In the genomic region with DNA sequence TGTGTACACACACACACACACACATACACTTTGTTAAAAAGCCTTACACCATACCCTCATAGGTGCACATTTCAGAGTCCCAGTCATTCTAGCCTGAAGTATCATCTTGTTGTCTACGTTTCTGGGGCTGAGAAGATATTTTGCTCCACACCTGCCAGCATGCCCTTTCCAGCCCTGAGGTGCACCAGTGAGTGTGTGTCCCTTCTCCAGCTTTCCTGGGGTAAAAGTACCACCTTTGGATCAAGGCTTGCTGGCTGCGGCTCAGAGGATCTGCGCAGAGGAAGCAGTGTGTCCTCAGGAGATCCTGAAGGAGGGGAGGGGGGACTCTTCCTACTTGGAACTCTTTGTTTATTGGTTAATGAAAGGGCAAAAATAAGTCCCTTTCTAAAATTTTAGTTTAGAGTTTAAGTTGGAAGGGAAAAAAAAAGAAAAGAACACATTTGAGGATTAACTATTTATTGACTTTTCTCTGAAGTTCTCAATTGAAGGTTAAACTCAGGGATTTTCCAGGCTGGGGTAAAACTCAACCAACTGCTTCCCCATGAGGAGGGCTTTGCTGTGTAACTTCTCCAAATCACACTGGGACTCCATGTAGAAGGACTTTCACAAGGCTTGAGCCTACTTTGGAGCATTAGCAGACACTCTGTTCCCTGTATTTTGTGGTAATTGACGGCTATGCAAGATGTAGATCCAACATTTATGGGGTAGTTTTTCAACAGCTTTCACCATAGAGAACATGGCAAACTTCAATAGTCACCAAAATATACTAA, we compare ENCODE assay signal across 8 cellular contexts.
A peak's percentile ranks its signal among the peaks of the same experiment; 100 is the strongest.
DNase-seq lines count a peak whose midpoint lies in the region; ATAC-seq and TF ChIP-seq lines count a peak whose summit lies in the region.

No MANE protein-coding gene starts in this region.

- H3K36me3 ChIP-seq in iPS-20b (ENCODE audit: insufficient read depth, low read depth, low read length) (no peaks in the 10 kb centered on the region), suprapubic skin (no peaks in the 10 kb centered on the region), PC-9 (ENCODE audit: low read depth) (no peaks in the 10 kb centered on the region)

- no peaks in the 10 kb centered on the region for H4K20me1 ChIP-seq in PC-9 (ENCODE audit: insufficient read depth)

- H2AFZ ChIP-seq in PC-9 = no peak overlapping the region

- peak overlapping the region; percentile 35 for H3K27ac ChIP-seq in iPS-20b (ENCODE audit: low read length)
- H3K27ac ChIP-seq in suprapubic skin = peak overlapping the region; percentile 49
- no peak overlapping the region for H3K27ac ChIP-seq in PC-9

- WGBS in suprapubic skin = 27% methylated on average over 4 of the region's 4 CpGs

- peaks cover 39% of the 10 kb centered on the region for H3K4me1 ChIP-seq in iPS-20b (ENCODE audit: insufficient read depth, low read length)
- peaks cover 55% of the 10 kb centered on the region for H3K4me1 ChIP-seq in suprapubic skin
- H3K4me1 ChIP-seq in PC-9 (replicated peaks; ENCODE audit: insufficient read depth) = no peaks in the 10 kb centered on the region

- POLR2A ChIA-PET in PC-9 (lab: Charles Lee; ENCODE audit: unreplicated experiment) = no interaction called here

- no peaks in the 10 kb centered on the region for H3F3A ChIP-seq in PC-9 (ENCODE audit: insufficient read depth, low read depth)

- DNase-seq in NCI-H2227 (lab: John Stamatoyannopoulos, UW; ENCODE audit: unreplicated experiment) (peak; percentile 22), NCI-H2227 treated with DMSO at 0.1 percent for 48 hours (lab: John Stamatoyannopoulos, UW) (no peak), suprapubic skin (ENCODE audit: low spot score in 2 of 2) (no peak), PC-9 (no peak)
- peak; percentile 48 to 52 for DNase-seq in activated T-cell treated with anti-CD3 and anti-CD28 coated beads, Interleukin-2, amount 50 U/mL, for 48 hours

- BruUV-seq in PC-9 (replicated peaks; lab: Mats Ljungman, UMichigan) = no TSS peak

- H3K27me3 ChIP-seq in iPS-20b (ENCODE audit: insufficient read depth, low read length) (no peaks in the 10 kb centered on the region), suprapubic skin (no peaks in the 10 kb centered on the region), PC-9 (ENCODE audit: insufficient read depth, low read depth) (no peaks in the 10 kb centered on the region)

- peak overlapping the region; percentile 77 for H3K4me3 ChIP-seq in iPS-20b (ENCODE audit: low read length)
- H3K4me3 ChIP-seq in suprapubic skin = peak overlapping the region; percentile 52
- H3K4me3 ChIP-seq in PC-9 = no peak overlapping the region

- H3K79me2 ChIP-seq in PC-9 (ENCODE audit: low read depth) = no peaks in the 10 kb centered on the region

- no peak overlapping the region for H3K4me2 ChIP-seq in PC-9

- no peak for TF ChIP-seq EP300 in suprapubic skin (IDR thresholded peaks at IDR 0.05)

- no peak for TF ChIP-seq POLR2A in suprapubic skin (IDR thresholded peaks at IDR 0.05)

- CTCF ChIA-PET in PC-9 (lab: Charles Lee) = interaction anchor here (1.4 kb wide), 1 partner anchor 103 kb away, joined by 4 read pairs; no protein-coding TSS in a partner anchor

- intact Hi-C loops in PC-9 (cut with micrococcal nuclease; ENCODE audit: unreplicated experiment) = loop anchor here (5.0 kb wide), 1 partner anchor 104 kb away; no protein-coding TSS in a partner anchor

- TF ChIP-seq CTCF in suprapubic skin (IDR thresholded peaks at IDR 0.05) (no peak), PC-9 (conservative IDR thresholded peaks at IDR 0.05) (no peak)

- ATAC-seq in HG03039 (IDR thresholded peaks at IDR 0.05; ENCODE audit: unreplicated experiment) = no peak
- ATAC-seq in HG02870 (IDR thresholded peaks at IDR 0.05; ENCODE audit: unreplicated experiment) = no peak

- peaks cover 3% of the 10 kb centered on the region; the same call in 1 of the 2 replicates for H3K9me2 ChIP-seq in PC-9 (ENCODE audit: insufficient read depth)

- peak overlapping the region; percentile 74; the same call in 1 of the 2 replicates for H3K9ac ChIP-seq in iPS-20b (ENCODE audit: low read depth, low read length)

- H3K9me3 ChIP-seq in iPS-20b (ENCODE audit: insufficient read depth, low read depth, low read length) = no peaks in the 10 kb centered on the region
- no peaks in the 10 kb centered on the region for H3K9me3 ChIP-seq in suprapubic skin
- no peaks in the 10 kb centered on the region for H3K9me3 ChIP-seq in PC-9 (ENCODE audit: insufficient read depth, low read depth)

Comparison
In these comparisons a context has a peak if more than half of its experiments do, and no peak if none do; other contexts are left out.
1. DNase-seq: peak in NCI-H2227 (single experiment) and activated T-cell treated with anti-CD3 and anti-CD28 coated beads, Interleukin-2, amount 50 U/mL, for 48 hours (2 of 2); none in NCI-H2227 treated with DMSO at 0.1 percent for 48 hours (single experiment), suprapubic skin (0 of 2) and PC-9 (0 of 2).